ENCODE assay signal across 20 cellular contexts in the genomic region with DNA sequence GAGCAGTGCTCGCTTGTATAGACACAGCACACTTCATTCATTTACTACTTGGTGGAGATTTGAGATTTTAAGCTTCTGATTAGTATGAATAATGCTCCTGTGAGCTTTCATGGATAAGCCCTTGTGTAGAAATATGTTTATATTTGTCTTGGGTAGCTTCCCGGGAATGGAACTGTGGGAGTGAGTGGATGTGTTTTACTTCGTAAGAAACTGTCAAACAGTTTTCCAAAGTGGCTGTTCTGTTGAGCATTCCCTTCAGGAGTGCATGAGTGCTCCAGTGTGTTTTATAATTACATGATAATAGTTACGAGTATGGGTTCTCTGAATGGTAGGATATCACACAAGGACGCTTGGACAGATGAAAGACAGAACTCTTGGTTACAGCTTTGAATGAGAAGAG. TPM values are rescaled to one million over a fixed set of nuclear protein-coding genes. Genes with fewer than 3 reads are reported as not detected.
DNase-seq lines count a peak whose midpoint lies in the region; ATAC-seq and TF ChIP-seq lines count a peak whose summit lies in the region.
"Had no signal": no experiment of that assay in that cellular context is flagged by ENCODE, and none has a peak within 500 bp of the region (broad histone marks: within the 10 kb centered on the region; RNA-seq: fewer than 3 reads in every experiment).

No MANE protein-coding gene starts in this region.

- H3K27ac Mint-ChIP-seq in neural progenitor cell: no peak overlapping the region
- H3K27ac Mint-ChIP-seq: CD4-positive, CD25-positive, alpha-beta regulatory T cell; HFFc6 had no signal

- no peaks in the 10 kb centered on the region for H3K36me3 Mint-ChIP-seq in neural progenitor cell
- H3K36me3 Mint-ChIP-seq: CD4-positive, CD25-positive, alpha-beta regulatory T cell had no signal

- H2AFZ ChIP-seq in neural progenitor cell (replicated peaks): no peak overlapping the region

- H3K36me3 ChIP-seq in heart right ventricle (no peaks in the 10 kb centered on the region), lung (ENCODE audit: control insufficient read depth in 2 of 2, insufficient read depth in 2 of 2, low read length in 2 of 2) (no peaks in the 10 kb centered on the region), neural progenitor cell (no peaks in the 10 kb centered on the region)
- H3K36me3 ChIP-seq: BE2C had no signal

- H3K9me3 Mint-ChIP-seq in neural progenitor cell: no peaks in the 10 kb centered on the region

- no peaks in the 10 kb centered on the region for H3F3A ChIP-seq in neural progenitor cell (ENCODE audit: low read depth)

- H3K27me3 Mint-ChIP-seq in neural progenitor cell (ENCODE audit: insufficient read depth, low read depth): no peaks in the 10 kb centered on the region

- intact Hi-C loops in Right ventricle myocardium superior (cut with DNase I): no loop called here
- intact Hi-C loops in cardiac septum (cut with DNase I): no loop called here
- intact Hi-C loops in heart right ventricle (cut with DNase I): no loop called here

- no peak for DNase-seq in Right ventricle myocardium superior
- DNase-seq in cardiac septum (ENCODE audit: low spot score): no peak
- DNase-seq in heart right ventricle: no peak
- no peak for DNase-seq in lung (ENCODE audit: low spot score)
- no peak for DNase-seq in NCI-H187 (lab: John Stamatoyannopoulos, UW)
- no peak for DNase-seq in dedifferentiated amniotic fluid mesenchymal stem cell (ENCODE audit: extremely low spot score)
- DNase-seq in activated CD8-positive, alpha-beta memory T cell treated with anti-CD3 and anti-CD28 coated beads for 24 hours: no peak
- DNase-seq in neural progenitor cell (ENCODE audit: low spot score): no peak
- DNase-seq: BE2C; CD4-positive, CD25-positive, alpha-beta regulatory T cell; COR-L47; DMS 273 treated with DMSO at 0.1 percent for 48 hours; H7; HFFc6; NCI-H1436 treated with DMSO at 0.1 percent for 48 hours; NCI-H2029 treated with DMSO at 0.1 percent for 48 hours; NCI-H2171; NCI-H526 treated with DMSO at 0.1 percent for 48 hours; SIG-M5 had no signal

- no peaks in the 10 kb centered on the region for H3K4me1 Mint-ChIP-seq in neural progenitor cell
- H3K4me1 Mint-ChIP-seq: CD4-positive, CD25-positive, alpha-beta regulatory T cell had no signal

- H3K4me3 Mint-ChIP-seq in neural progenitor cell: no peak overlapping the region
- H3K4me3 Mint-ChIP-seq: CD4-positive, CD25-positive, alpha-beta regulatory T cell; HFFc6 had no signal

- H3K4me2 ChIP-seq in neural progenitor cell: no peak overlapping the region

- H3K27me3 ChIP-seq in heart right ventricle (no peaks in the 10 kb centered on the region), lung (ENCODE audit: control insufficient read depth, insufficient read depth) (no peaks in the 10 kb centered on the region), neural progenitor cell (no peaks in the 10 kb centered on the region)
- H3K27me3 ChIP-seq: BE2C had no signal

- H3K79me2 ChIP-seq in neural progenitor cell (ENCODE audit: low read depth): no peaks in the 10 kb centered on the region

- TF ChIP-seq CTCF in heart right ventricle (IDR thresholded peaks at IDR 0.05) (no peak), lung (IDR thresholded peaks at IDR 0.05; ENCODE audit: control extremely low read depth, extremely low read depth) (no peak), neural progenitor cell (IDR thresholded peaks at IDR 0.05) (no peak)

- H3K9ac ChIP-seq in neural progenitor cell: no peak overlapping the region

- H3K9me3 ChIP-seq in heart right ventricle: peaks cover 0 to 10% (median 0%) of the 10 kb centered on the region in 11 donors
- no peaks in the 10 kb centered on the region for H3K9me3 ChIP-seq in lung (ENCODE audit: control insufficient read depth in 2 of 2, insufficient read depth in 1 of 2, low read length in 1 of 2)
- no peaks in the 10 kb centered on the region for H3K9me3 ChIP-seq in neural progenitor cell (ENCODE audit: low read depth)
- H3K9me3 ChIP-seq: BE2C had no signal

- peaks cover 0 to 17% (median 0%) of the 10 kb centered on the region in 9 donors for H3K4me1 ChIP-seq in heart right ventricle
- H3K4me1 ChIP-seq in lung (ENCODE audit: control insufficient read depth in 2 of 2, insufficient read depth in 2 of 2, low read length in 2 of 2): peaks cover 0 to 7% of the 10 kb centered on the region in 2 donors
- H3K4me1 ChIP-seq in neural progenitor cell: no peaks in the 10 kb centered on the region
- H3K4me1 ChIP-seq: BE2C had no signal

- H3K27ac ChIP-seq in heart right ventricle (peak overlapping the region in 3 of 10 donors; percentile 14 to 24 (median 20)), lung (ENCODE audit: low read depth in 1 of 2, low read length in 1 of 2) (peak overlapping the region in 1 of 2 donors; percentile 48), neural progenitor cell (no peak overlapping the region)

- WGBS in heart right ventricle, 2 donors: 22 to 28% methylated on average over 5 of the region's 5 CpGs
- 56 to 79% methylated on average over 5 of the region's 5 CpGs for WGBS in lung, 2 donors

- peak; percentile 71 for ATAC-seq in Right ventricle myocardium superior (ENCODE audit: poor library complexity)
- ATAC-seq in heart right ventricle: peak in 7 of 8 donors; percentile 16 to 76 (median 47)
- peak; percentile 47 for ATAC-seq in lung (ENCODE audit: insufficient read depth, low FRiP score)
- ATAC-seq: K562 had no signal

- H3K4me3 ChIP-seq in heart right ventricle (no peak overlapping the region), lung (no peak overlapping the region), neural progenitor cell (no peak overlapping the region)
- H3K4me3 ChIP-seq: K562 had no signal

- H4K20me1 ChIP-seq in neural progenitor cell (ENCODE audit: low read depth): no peaks in the 10 kb centered on the region

RNA-seq across cellular contexts. Expression of a gene that starts 49.4 kb away (rescaled TPM):
- total RNA-seq in Right ventricle myocardium superior (7.7 TPM), cardiac septum (8.2 TPM), heart right ventricle (10 to 100 TPM in 1 of 10 donors, 1 to 10 TPM in 9; 3.9 to 12.9 (median 8.9) TPM), lung (under 1 TPM in 1 of 2 donors, not detected in 1; 0.09 TPM), neural progenitor cell (ENCODE audit: low replicate concordance) (0.03 TPM in 1 of 2 replicates, not detected in the other)
- polyA plus RNA-seq in heart right ventricle (1 to 10 TPM; 2.1 to 2.5 TPM), lung (under 1 TPM in 1 of 2 donors, not detected in 1; 0.02 TPM)
- total RNA-seq: CD4-positive, CD25-positive, alpha-beta regulatory T cell; HFFc6; K562 had no signal
- polyA plus RNA-seq: CD4-positive, CD25-positive, alpha-beta regulatory T cell; K562 had no signal
